28 cellular contexts compared by ENCODE assay signal in genomic region chr12:11662369-11662768, GRCh38. TPM values are rescaled to one million over a fixed set of nuclear protein-coding genes. Genes with fewer than 3 reads are reported as not detected.
A peak's percentile ranks its signal among the peaks of the same experiment; 100 is the strongest.
DNase-seq lines count a peak whose midpoint lies in the region; ATAC-seq and TF ChIP-seq lines count a peak whose summit lies in the region.
"Had no signal": no experiment of that assay in that cellular context is flagged by ENCODE, and none has a peak within 500 bp of the region (broad histone marks: within the 10 kb centered on the region; RNA-seq: fewer than 3 reads in every experiment).

No MANE protein-coding gene starts in this region.

- H3K27ac ChIP-seq in CD4-positive, alpha-beta T cell (ENCODE audit: low read depth, low read length) = no peak overlapping the region
- H3K27ac ChIP-seq in smooth muscle cell (ENCODE audit: low read depth) = peak overlapping the region; percentile 96
- no peak overlapping the region for H3K27ac ChIP-seq in GM23338 (ENCODE audit: low read depth)
- H3K27ac ChIP-seq: spleen had no signal

- no peak overlapping the region for H2AFZ ChIP-seq in smooth muscle cell (ENCODE audit: low read depth)
- H2AFZ ChIP-seq in GM23338 = no peak overlapping the region

- H3K79me2 ChIP-seq in smooth muscle cell (ENCODE audit: low read depth) = peaks cover 90% of the 10 kb centered on the region
- H3K79me2 ChIP-seq in GM23338 (replicated peaks; ENCODE audit: insufficient read depth) = peaks cover 77% of the 10 kb centered on the region

- peaks cover 14% of the 10 kb centered on the region for H3F3A ChIP-seq in smooth muscle cell (ENCODE audit: low read depth)
- peaks cover 3% of the 10 kb centered on the region; the same call in 1 of the 2 replicates for H3F3A ChIP-seq in GM23338 (replicated peaks; ENCODE audit: low read depth)

- CTCF ChIA-PET in CD4-positive, alpha-beta T cell (lab: Charles Lee) = interaction anchor here (0.7 kb wide), 1 partner anchor 21 kb away, joined by 3 read pairs; no protein-coding TSS in a partner anchor

- DNase-seq in activated CD4-positive, alpha-beta T cell treated with anti-CD3 and anti-CD28 coated beads, Interleukin-2, amount 10 ng/mL, durations not matched to agents 24 days and 14 days = no peak
- no peak for DNase-seq in activated CD4-positive, alpha-beta T cell treated with anti-CD3 and anti-CD28 coated beads, Interleukin-2, amount 50 U/mL, for 1 hour
- DNase-seq in CD4-positive, alpha-beta T cell = no peak
- DNase-seq in smooth muscle cell (lab: John Stamatoyannopoulos, UW; ENCODE audit: unreplicated experiment) = no peak
- DNase-seq in NCI-H69 (lab: John Stamatoyannopoulos, UW) = no peak
- no peak for DNase-seq in GM23338 (ENCODE audit: low spot score)
- DNase-seq: activated CD4-positive, alpha-beta T cell treated with anti-CD3 and anti-CD28 coated beads for 4 hours; activated CD8-positive, alpha-beta memory T cell treated with anti-CD3 and anti-CD28 coated beads, Interleukin-2, amount 50 U/mL, for 4 hours; activated gamma-delta T cell treated with Interleukin-2 at 50 U/mL for 16 hours; AML-193; DMS53; Kasumi-1; left colon; mesendoderm; NCI-H1092; NCI-H187; NCI-H2171 treated with DMSO at 0.1 percent for 48 hours; NCI-H524; occipital lobe; Peyer's patch; spleen; stimulated activated CD4-positive, alpha-beta T cell treated with anti-CD3 and anti-CD28 coated beads, Interleukin-4, amount 100 ng/mL, for 1 hour; stimulated activated naive CD4-positive, alpha-beta T cell; T-helper 1 cell; trophoblast cell had no signal

- H3K4me1 Mint-ChIP-seq in activated CD4-positive, alpha-beta T cell treated with anti-CD3 and anti-CD28 coated beads, Interleukin-2, amount 10 ng/mL, durations not matched to agents 24 days and 14 days = peaks cover 66% of the 10 kb centered on the region
- H3K4me1 Mint-ChIP-seq in CD4-positive, alpha-beta T cell (ENCODE audit: low read depth) = peaks cover 85% of the 10 kb centered on the region
- H3K4me1 Mint-ChIP-seq in dendritic cell treated with granulocyte-macrophage colony-stimulating factor and Interleukin-4, amounts not matched to agents 40 ng/mL and 50 ng/mL, for 4 days (ENCODE audit: low read depth) = peaks cover 100% of the 10 kb centered on the region
- peaks cover 48% of the 10 kb centered on the region for H3K4me1 Mint-ChIP-seq in GM23338

- no peaks in the 10 kb centered on the region for H3K27me3 Mint-ChIP-seq in activated CD4-positive, alpha-beta T cell treated with anti-CD3 and anti-CD28 coated beads, Interleukin-2, amount 10 ng/mL, durations not matched to agents 24 days and 14 days
- H3K27me3 Mint-ChIP-seq in CD4-positive, alpha-beta T cell = no peaks in the 10 kb centered on the region
- no peaks in the 10 kb centered on the region for H3K27me3 Mint-ChIP-seq in dendritic cell treated with granulocyte-macrophage colony-stimulating factor and Interleukin-4, amounts not matched to agents 40 ng/mL and 50 ng/mL, for 4 days
- peaks cover 10% of the 10 kb centered on the region for H3K27me3 Mint-ChIP-seq in GM23338 (ENCODE audit: insufficient read depth, low read depth, poor library complexity)

- no peaks in the 10 kb centered on the region for H3K9me2 ChIP-seq in GM23338 (ENCODE audit: insufficient read depth)

- H3K36me3 ChIP-seq in smooth muscle cell (ENCODE audit: low read depth) (no peaks in the 10 kb centered on the region), GM23338 (ENCODE audit: insufficient read depth) (no peaks in the 10 kb centered on the region)
- H3K36me3 ChIP-seq: Peyer's patch had no signal

- H3K4me3 ChIP-seq in smooth muscle cell (no peak overlapping the region), GM23338 (no peak overlapping the region)
- H3K4me3 ChIP-seq: Peyer's patch, spleen had no signal

- no peak for TF ChIP-seq CTCF in CD4-positive, alpha-beta T cell (IDR thresholded peaks at IDR 0.05)
- TF ChIP-seq CTCF in smooth muscle cell (IDR thresholded peaks at IDR 0.05; ENCODE audit: borderline replicate concordance, insufficient read depth, poor library complexity, severe bottlenecking) (no peak), GM23338 (conservative IDR thresholded peaks at IDR 0.05; ENCODE audit: low read depth in 2 of 2) (no peak)

- H3K4me1 ChIP-seq in smooth muscle cell (ENCODE audit: low read depth) (peaks cover 23% of the 10 kb centered on the region), GM23338 (ENCODE audit: insufficient read depth) (peaks cover 25% of the 10 kb centered on the region)

- intact Hi-C loops in activated CD4-positive, alpha-beta T cell treated with anti-CD3 and anti-CD28 coated beads, Interleukin-2, amount 10 ng/mL, durations not matched to agents 24 days and 14 days (cut with micrococcal nuclease) = no loop called here
- intact Hi-C loops in CD4-positive, alpha-beta T cell (cut with DNase I, micrococcal nuclease) = no loop called here
- intact Hi-C loops in dendritic cell treated with granulocyte-macrophage colony-stimulating factor and Interleukin-4, amounts not matched to agents 40 ng/mL and 50 ng/mL, for 4 days (cut with micrococcal nuclease) = no loop called here

- no peaks in the 10 kb centered on the region for H3K9me3 ChIP-seq in CD4-positive, alpha-beta T cell (ENCODE audit: control insufficient read depth, low read length)
- H3K9me3 ChIP-seq in smooth muscle cell (replicated peaks; ENCODE audit: low read depth) = no peaks in the 10 kb centered on the region
- H3K9me3 ChIP-seq: Peyer's patch, spleen had no signal

- ATAC-seq in CD4-positive, alpha-beta T cell (ENCODE audit: poor library complexity) = no peak
- ATAC-seq in GM21423 (IDR thresholded peaks at IDR 0.05; ENCODE audit: unreplicated experiment) (no peak), GM23338 (no peak)
- ATAC-seq: HepG2, left colon had no signal

- H3K4me3 Mint-ChIP-seq in activated CD4-positive, alpha-beta T cell treated with anti-CD3 and anti-CD28 coated beads, Interleukin-2, amount 10 ng/mL, durations not matched to agents 24 days and 14 days = peak overlapping the region; percentile 30
- no peak overlapping the region for H3K4me3 Mint-ChIP-seq in CD4-positive, alpha-beta T cell
- no peak overlapping the region for H3K4me3 Mint-ChIP-seq in dendritic cell treated with granulocyte-macrophage colony-stimulating factor and Interleukin-4, amounts not matched to agents 40 ng/mL and 50 ng/mL, for 4 days
- H3K4me3 Mint-ChIP-seq in GM23338 = no peak overlapping the region

- WGBS in smooth muscle cell (ENCODE audit: low lambda C conversion rate) = 89% methylated on average over 3 of the region's 3 CpGs

- H3K27me3 ChIP-seq in CD4-positive, alpha-beta T cell (ENCODE audit: control insufficient read depth, insufficient read depth, low read length) = no peaks in the 10 kb centered on the region
- no peaks in the 10 kb centered on the region for H3K27me3 ChIP-seq in smooth muscle cell (ENCODE audit: low read depth)
- H3K27me3 ChIP-seq in GM23338 (ENCODE audit: insufficient read depth) = no peaks in the 10 kb centered on the region
- H3K27me3 ChIP-seq: Peyer's patch, spleen had no signal

- peak overlapping the region; percentile 55 for H3K27ac Mint-ChIP-seq in activated CD4-positive, alpha-beta T cell treated with anti-CD3 and anti-CD28 coated beads, Interleukin-2, amount 10 ng/mL, durations not matched to agents 24 days and 14 days
- H3K27ac Mint-ChIP-seq in CD4-positive, alpha-beta T cell = peak overlapping the region; percentile 40
- H3K27ac Mint-ChIP-seq in dendritic cell treated with granulocyte-macrophage colony-stimulating factor and Interleukin-4, amounts not matched to agents 40 ng/mL and 50 ng/mL, for 4 days = peak overlapping the region; percentile 60
- no peak overlapping the region for H3K27ac Mint-ChIP-seq in GM23338

- no peak overlapping the region for H3K9ac ChIP-seq in smooth muscle cell (ENCODE audit: low read depth)

- H4K20me1 ChIP-seq in smooth muscle cell (ENCODE audit: low read depth) = peaks cover 48% of the 10 kb centered on the region
- no peaks in the 10 kb centered on the region; the same call in 1 of the 2 replicates for H4K20me1 ChIP-seq in GM23338 (replicated peaks; ENCODE audit: insufficient read depth)

- H3K4me2 ChIP-seq in smooth muscle cell (peak overlapping the region; percentile 73), GM23338 (no peak overlapping the region)

- peaks cover 72% of the 10 kb centered on the region for H3K36me3 Mint-ChIP-seq in activated CD4-positive, alpha-beta T cell treated with anti-CD3 and anti-CD28 coated beads, Interleukin-2, amount 10 ng/mL, durations not matched to agents 24 days and 14 days (ENCODE audit: low read depth)
- H3K36me3 Mint-ChIP-seq in CD4-positive, alpha-beta T cell (ENCODE audit: low read depth) = peaks cover 14% of the 10 kb centered on the region
- H3K36me3 Mint-ChIP-seq in dendritic cell treated with granulocyte-macrophage colony-stimulating factor and Interleukin-4, amounts not matched to agents 40 ng/mL and 50 ng/mL, for 4 days (ENCODE audit: low read depth) = peaks cover 100% of the 10 kb centered on the region
- peaks cover 10% of the 10 kb centered on the region; the same call in 1 of the 3 replicates for H3K36me3 Mint-ChIP-seq in GM23338 (ENCODE audit: low read depth)

- POLR2A ChIA-PET in CD4-positive, alpha-beta T cell (lab: Charles Lee) = no interaction called here

- H3K9me3 Mint-ChIP-seq in activated CD4-positive, alpha-beta T cell treated with anti-CD3 and anti-CD28 coated beads, Interleukin-2, amount 10 ng/mL, durations not matched to agents 24 days and 14 days = peaks cover 5% of the 10 kb centered on the region
- no peaks in the 10 kb centered on the region for H3K9me3 Mint-ChIP-seq in CD4-positive, alpha-beta T cell
- no peaks in the 10 kb centered on the region for H3K9me3 Mint-ChIP-seq in dendritic cell treated with granulocyte-macrophage colony-stimulating factor and Interleukin-4, amounts not matched to agents 40 ng/mL and 50 ng/mL, for 4 days
- no peaks in the 10 kb centered on the region for H3K9me3 Mint-ChIP-seq in GM23338

RNA-seq across cellular contexts. Expression of gene ETV6, which starts 12.9 kb away (rescaled TPM):
- total RNA-seq in activated CD4-positive, alpha-beta T cell treated with anti-CD3 and anti-CD28 coated beads, Interleukin-2, amount 10 ng/mL, durations not matched to agents 24 days and 14 days = 114 and 119 TPM in 2 replicates
- 10 to 100 TPM; 28.5 to 30.2 TPM for total RNA-seq in CD4-positive, alpha-beta T cell
- 21.9 and 23.8 TPM in 2 replicates for total RNA-seq in smooth muscle cell
- polyA plus RNA-seq in smooth muscle cell (11.5 and 19.8 TPM in 2 replicates), GM23338 (2016; fragmentation: Nextera tagmentation; extraction: Ambion mirVana) (6.1 and 7.5 TPM in 2 replicates)
- 11.9 and 15.1 TPM in 2 replicates for total RNA-seq in GM23338 (2014; rRNA removed; shearing (Covaris generic))
